Comparison of ENCODE assay signal across 1 cellular context in genomic region chr1:30748098-30748698, GRCh38.
TF ChIP-seq lines count a peak whose summit lies in the region.

No MANE protein-coding gene starts in this region.

TF ChIP-seq in GM12878, 131 proteins besides CTCF, POLR2A, EP300 and RAD21 (continued from another document):
- no peak for TF ChIP-seq ZNF592 (IDR thresholded peaks at IDR 0.05)
- no peak for TF ChIP-seq EGR1 (IDR thresholded peaks at IDR 0.05; ENCODE audit: borderline replicate concordance in 1 of 2, low read depth in 2 of 2, low read length in 2 of 2)
- TF ChIP-seq SREBF2 (IDR thresholded peaks at IDR 0.05; ENCODE audit: low read length) = no peak
- no peak for TF ChIP-seq MLLT1 (IDR thresholded peaks at IDR 0.05)
- TF ChIP-seq ZBTB40 (IDR thresholded peaks at IDR 0.05; ENCODE audit: borderline replicate concordance) = no peak
- TF ChIP-seq ZBED1 (IDR thresholded peaks at IDR 0.05; ENCODE audit: borderline replicate concordance) = peak; percentile 57; the same call in 1 of the 2 replicates
- 0 out of 2 replicates have a peak, but pooled peaks have one; percentile 5 for TF ChIP-seq BCL11A (IDR thresholded peaks at IDR 0.05; ENCODE audit: low read depth, low read length)
- no peak; the same call in none of the 2 replicates for TF ChIP-seq NBN (IDR thresholded peaks at IDR 0.05)
- no peak for TF ChIP-seq CREB1 (IDR thresholded peaks at IDR 0.05; ENCODE audit: low read depth)
- no peak for TF ChIP-seq ZNF207 (IDR thresholded peaks at IDR 0.05; ENCODE audit: borderline replicate concordance)
- TF ChIP-seq BACH1 (IDR thresholded peaks at IDR 0.05; ENCODE audit: borderline replicate concordance) = no peak
- no peak; the same call in 1 of the 2 replicates for TF ChIP-seq EED (IDR thresholded peaks at IDR 0.05; ENCODE audit: low read depth)
- no peak for TF ChIP-seq HDAC2 (IDR thresholded peaks at IDR 0.05)
- no peak for TF ChIP-seq NFYA (IDR thresholded peaks at IDR 0.05; ENCODE audit: borderline replicate concordance, low read depth, low read length)
- TF ChIP-seq BHLHE40 (IDR thresholded peaks at IDR 0.05; ENCODE audit: borderline replicate concordance in 1 of 2, low read depth in 2 of 2, low read length in 1 of 2) = peak in 1 of 2 experiments; percentile 73; a peak in 1 of 4 replicates
- TF ChIP-seq CBFB (IDR thresholded peaks at IDR 0.05; ENCODE audit: low read depth) = no peak
- TF ChIP-seq HSF1 (IDR thresholded peaks at IDR 0.05; ENCODE audit: low read depth, low read length) = no peak
- TF ChIP-seq SMAD5 (IDR thresholded peaks at IDR 0.05; ENCODE audit: low read depth) = peak; percentile 51; the same call in 1 of the 2 replicates
- TF ChIP-seq ATF2 (IDR thresholded peaks at IDR 0.05; ENCODE audit: low read length) = no peak
- TF ChIP-seq KDM1A (IDR thresholded peaks at IDR 0.05; ENCODE audit: borderline replicate concordance) = no peak
- TF ChIP-seq USF2 (IDR thresholded peaks at IDR 0.05; ENCODE audit: borderline replicate concordance, low read depth, low read length) = no peak
- TF ChIP-seq NKRF (conservative IDR thresholded peaks at IDR 0.05) = no peak
- TF ChIP-seq IKZF1 (conservative IDR thresholded peaks at IDR 0.05) = peak; percentile 49; the same call in 1 of the 2 replicates
- peak; percentile 68 for TF ChIP-seq SKIL (IDR thresholded peaks at IDR 0.05; ENCODE audit: low read depth, poor library complexity, severe bottlenecking)
- TF ChIP-seq ZNF384 (IDR thresholded peaks at IDR 0.05; ENCODE audit: borderline replicate concordance, low read depth, low read length) = no peak
- no peak for TF ChIP-seq GABPA (IDR thresholded peaks at IDR 0.05; ENCODE audit: low read depth)
- no peak for TF ChIP-seq CBX5 (IDR thresholded peaks at IDR 0.05; ENCODE audit: low read depth)
- TF ChIP-seq SP1 (IDR thresholded peaks at IDR 0.05; ENCODE audit: low read depth, low read length) = no peak
- TF ChIP-seq TCF12 (IDR thresholded peaks at IDR 0.05; ENCODE audit: low read depth, low read length) = no peak
- TF ChIP-seq RAD51 (IDR thresholded peaks at IDR 0.05) = no peak
- no peak for TF ChIP-seq TBL1XR1 (IDR thresholded peaks at IDR 0.05; ENCODE audit: low read depth, low read length)
- no peak for TF ChIP-seq CREM (IDR thresholded peaks at IDR 0.05; ENCODE audit: low read depth)
- no peak for TF ChIP-seq HDAC6 (IDR thresholded peaks at IDR 0.05; ENCODE audit: unreplicated experiment)
- no peak for TF ChIP-seq FOXK2 (IDR thresholded peaks at IDR 0.05)
- no peak for TF ChIP-seq PBX3 (IDR thresholded peaks at IDR 0.05; ENCODE audit: insufficient replicate concordance, low read depth, low read length)
- no peak for TF ChIP-seq SIN3A (IDR thresholded peaks at IDR 0.05; ENCODE audit: low read depth, low read length)
- TF ChIP-seq PAX8 (IDR thresholded peaks at IDR 0.05) = no peak
- no peak for TF ChIP-seq FOXM1 (IDR thresholded peaks at IDR 0.05; ENCODE audit: low read depth, low read length)
- TF ChIP-seq HCFC1 (IDR thresholded peaks at IDR 0.05; ENCODE audit: low read length) = no peak
- TF ChIP-seq LARP7 (IDR thresholded peaks at IDR 0.05) = no peak
- TF ChIP-seq RCOR1 (conservative IDR thresholded peaks at IDR 0.05; ENCODE audit: low read depth, low read length) = 0 out of 2 replicates have a peak, but pooled peaks have one; percentile 57
- TF ChIP-seq HDGF (IDR thresholded peaks at IDR 0.05) = no peak
- TF ChIP-seq WRNIP1 (IDR thresholded peaks at IDR 0.05; ENCODE audit: borderline replicate concordance, low read depth, low read length) = no peak
- no peak for TF ChIP-seq RBBP5 (conservative IDR thresholded peaks at IDR 0.05)
- TF ChIP-seq DPF2 (IDR thresholded peaks at IDR 0.05) = no peak; the same call in 1 of the 2 replicates
- no peak for TF ChIP-seq SMARCA5 (IDR thresholded peaks at IDR 0.05)
- TF ChIP-seq CBX3 (IDR thresholded peaks at IDR 0.05; ENCODE audit: borderline replicate concordance, low read depth) = no peak
- TF ChIP-seq YY1 (IDR thresholded peaks at IDR 0.05; ENCODE audit: low read depth, low read length) = peak; percentile 41; the same call in 1 of the 2 replicates
- no peak for TF ChIP-seq SMAD1 (IDR thresholded peaks at IDR 0.05; ENCODE audit: low read depth, partially characterized antibody)
